ENCODE assay signal across 8 cellular contexts in the genomic region with DNA sequence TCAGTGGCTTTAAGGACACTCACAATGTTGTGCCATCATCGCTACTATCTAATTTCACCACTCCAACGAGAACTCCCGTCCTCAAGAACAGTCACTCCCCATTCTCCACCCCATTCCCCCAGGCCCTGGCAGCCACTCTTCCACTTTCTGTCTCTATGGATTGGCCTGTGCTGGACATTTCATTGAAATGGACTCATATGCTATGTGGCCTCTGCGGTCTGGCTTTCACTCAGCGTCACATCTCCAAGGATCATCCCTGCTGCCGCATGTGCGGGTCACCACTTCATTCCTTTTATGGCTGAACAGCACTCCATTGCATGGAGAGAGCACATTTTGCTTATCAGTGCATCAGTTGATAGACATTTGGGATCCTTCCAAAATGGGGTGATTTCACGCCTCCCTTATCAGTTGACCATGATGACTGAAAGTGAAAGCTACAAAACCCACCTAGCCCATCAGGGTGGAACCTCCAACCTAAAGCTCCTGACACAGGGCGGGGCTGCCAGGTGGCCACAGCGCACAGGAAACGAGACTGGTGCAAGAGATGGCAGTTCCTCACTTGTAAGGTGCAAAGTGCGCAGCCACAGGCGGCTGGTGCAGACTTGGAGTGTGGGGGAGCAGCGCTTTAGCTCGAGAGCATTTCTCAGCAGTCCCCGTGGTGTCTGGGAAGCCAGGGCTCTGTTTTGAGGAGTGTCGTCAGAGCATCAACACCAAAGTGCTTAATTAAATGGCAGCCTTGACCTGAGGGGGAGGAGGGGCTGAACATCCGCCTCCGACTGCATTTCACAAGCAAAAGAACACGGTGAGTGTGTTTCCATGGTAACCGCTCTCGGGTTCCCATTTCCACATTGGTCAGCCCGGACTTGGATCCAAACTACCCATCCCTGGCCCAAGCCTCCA. TPM values are rescaled to one million over a fixed set of nuclear protein-coding genes. Genes with fewer than 3 reads are reported as not detected.
DNase-seq lines count a peak whose midpoint lies in the region; ATAC-seq and TF ChIP-seq lines count a peak whose summit lies in the region.

No MANE protein-coding gene starts in this region.

- TF ChIP-seq CTCF in BE2C (IDR thresholded peaks at IDR 0.05; ENCODE audit: low read depth, low read length) (no peak), VCaP (conservative IDR thresholded peaks at IDR 0.05) (no peak), ovary (IDR thresholded peaks at IDR 0.05) (no peak), endothelial cell (IDR thresholded peaks at IDR 0.05; ENCODE audit: unreplicated experiment) (no peak), mesothelial cell of epicardium (IDR thresholded peaks at IDR 0.05; ENCODE audit: unreplicated experiment) (no peak)

- H3K9me3 Mint-ChIP-seq in endothelial cell (ENCODE audit: unreplicated experiment), result no peaks in the 10 kb centered on the region
- H3K9me3 Mint-ChIP-seq in mesothelial cell of epicardium, result no peaks in the 10 kb centered on the region

- H3K27me3 Mint-ChIP-seq in endothelial cell (ENCODE audit: unreplicated experiment) (peaks cover 4% of the 10 kb centered on the region), mesothelial cell of epicardium (ENCODE audit: low read depth) (no peaks in the 10 kb centered on the region)

- no peak overlapping the region for H3K27ac Mint-ChIP-seq in endothelial cell (ENCODE audit: unreplicated experiment)
- no peak overlapping the region for H3K27ac Mint-ChIP-seq in mesothelial cell of epicardium

- TF ChIP-seq POLR2A in GM19193 (IDR thresholded peaks at IDR 0.05; ENCODE audit: extremely low read depth, insufficient read depth, insufficient read length) (peak; percentile 75), ovary (IDR thresholded peaks at IDR 0.05) (no peak)

- H3K9me3 ChIP-seq in BE2C, result no peaks in the 10 kb centered on the region
- H3K9me3 ChIP-seq in ovary, result no peaks in the 10 kb centered on the region

- no peak for TF ChIP-seq EP300 in ovary (IDR thresholded peaks at IDR 0.05)

- WGBS in ovary, 3 donors, result 55 to 75% (median 58%) methylated on average over 23 of the region's 23 CpGs

- H3K27me3 ChIP-seq in BE2C, result no peaks in the 10 kb centered on the region
- no peaks in the 10 kb centered on the region for H3K27me3 ChIP-seq in ovary

- no peak overlapping the region for H3K4me3 Mint-ChIP-seq in endothelial cell (ENCODE audit: unreplicated experiment)
- no peak overlapping the region for H3K4me3 Mint-ChIP-seq in mesothelial cell of epicardium

- intact Hi-C loops in ovary (cut with DNase I), result no loop called here

- peaks cover 22% of the 10 kb centered on the region for H3K4me1 Mint-ChIP-seq in endothelial cell (ENCODE audit: unreplicated experiment)
- peaks cover 15% of the 10 kb centered on the region for H3K4me1 Mint-ChIP-seq in mesothelial cell of epicardium

- peak overlapping the region; percentile 43 for H3K4me3 ChIP-seq in BE2C (ENCODE audit: low read depth, low read length)
- no peak overlapping the region for H3K4me3 ChIP-seq in ovary

- H3K27ac ChIP-seq in VCaP (peak overlapping the region; percentile 80), ovary (no peak overlapping the region)

- H3K36me3 ChIP-seq in BE2C (no peaks in the 10 kb centered on the region), ovary (no peaks in the 10 kb centered on the region)

- H3K36me3 Mint-ChIP-seq in endothelial cell (ENCODE audit: low read depth, unreplicated experiment) (peaks cover 4% of the 10 kb centered on the region), mesothelial cell of epicardium (peaks cover 19% of the 10 kb centered on the region)

- no peak for DNase-seq in BE2C
- peak; percentile 57 for DNase-seq in cerebellar cortex (ENCODE audit: low spot score)
- DNase-seq in ovary, result peak in 4 of 5 donors; percentile 44 to 74 (median 69)
- no peak for DNase-seq in endothelial cell (ENCODE audit: low spot score)
- DNase-seq in mesothelial cell of epicardium (ENCODE audit: low spot score in 2 of 2, unreplicated experiment in 2 of 2), result no peak

- H3K4me1 ChIP-seq in BE2C (no peaks in the 10 kb centered on the region), ovary (ENCODE audit: insufficient read depth) (peaks cover 10% of the 10 kb centered on the region)

- peak; percentile 91 for ATAC-seq in HG03159 (IDR thresholded peaks at IDR 0.05; ENCODE audit: unreplicated experiment)

RNA-seq across cellular contexts. Expression of gene COTL1, which starts 23.8 kb away (rescaled TPM):
- 21.2 TPM for polyA plus RNA-seq in BE2C (2012; ENCODE audit: insufficient read depth, insufficient read length, low read depth)
- total RNA-seq in ovary (10 to 100 TPM; 13.8 to 46.4 (median 26.1) TPM), endothelial cell (ENCODE audit: unreplicated experiment) (87.3 TPM), mesothelial cell of epicardium (106 to 116 TPM (median 106 TPM) in 3 replicates)
- 10 to 100 TPM; 30.2 to 32.9 TPM for polyA plus RNA-seq in ovary

RNA-seq across cellular contexts. Expression of gene KLHL36, which starts 54.2 kb away (rescaled TPM):
- polyA plus RNA-seq in BE2C (2012; ENCODE audit: insufficient read depth, insufficient read length, low read depth), result 11.8 TPM
- total RNA-seq in ovary, result 10 to 100 TPM; 36.5 to 94.9 (median 60.9) TPM
- polyA plus RNA-seq in ovary, result 10 to 100 TPM; 20.7 to 27.0 TPM
- 40.8 TPM for total RNA-seq in endothelial cell (ENCODE audit: unreplicated experiment)
- 44.9 to 51.6 TPM (median 46.9 TPM) in 3 replicates for total RNA-seq in mesothelial cell of epicardium

Comparison
In these comparisons a context has a peak if more than half of its experiments do, and no peak if none do; other contexts are left out.
1. DNase-seq: peak in cerebellar cortex (single experiment) and ovary (4 of 5); none in BE2C (single experiment), endothelial cell (single experiment) and mesothelial cell of epicardium (0 of 2).